8 cellular contexts compared by ENCODE assay signal in the genomic region with DNA sequence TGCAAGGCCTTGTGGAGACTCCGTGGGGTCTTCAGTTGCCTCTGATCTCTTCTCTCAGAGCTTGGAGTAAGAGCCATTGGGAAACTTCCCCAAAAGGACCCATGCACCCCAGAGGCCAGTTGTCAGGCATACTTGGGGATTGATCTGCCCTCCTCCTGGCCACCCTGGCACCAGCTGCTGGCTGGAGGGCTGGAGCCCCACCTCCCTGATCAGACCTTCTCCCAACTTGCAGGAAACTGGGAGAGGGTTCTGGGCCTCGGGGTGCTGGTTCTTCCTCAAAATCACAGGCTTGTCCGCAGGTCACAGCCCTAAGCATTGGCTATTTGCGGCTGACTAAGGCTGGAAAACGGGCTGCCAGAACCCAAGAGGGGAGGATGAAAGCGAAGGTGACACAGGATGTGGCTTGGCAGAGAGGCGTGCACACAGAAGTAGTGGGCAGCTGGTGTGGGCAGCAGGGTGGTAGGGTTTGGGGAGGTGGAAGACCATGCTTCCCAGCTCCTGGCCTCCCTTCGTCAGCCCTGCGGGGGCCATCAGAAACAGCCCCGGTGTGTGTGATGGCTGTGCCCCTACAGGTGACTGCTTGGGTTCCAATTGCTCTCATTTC. TPM values are rescaled to one million over a fixed set of nuclear protein-coding genes. Genes with fewer than 3 reads are reported as not detected.
A peak's percentile ranks its signal among the peaks of the same experiment; 100 is the strongest.
DNase-seq lines count a peak whose midpoint lies in the region; ATAC-seq and TF ChIP-seq lines count a peak whose summit lies in the region.

No MANE protein-coding gene starts in this region.

- peaks cover 13% of the 10 kb centered on the region for H4K20me1 ChIP-seq in GM23338 (replicated peaks; ENCODE audit: insufficient read depth)

- WGBS in esophagus, 2 donors: 43 to 52% methylated on average over 10 of the region's 10 CpGs

- H3K9me3 ChIP-seq in esophagus (ENCODE audit: control insufficient read depth in 2 of 2, insufficient read depth in 1 of 2, low read depth in 1 of 2, low read length in 1 of 2): no peaks in the 10 kb centered on the region

- no peak for TF ChIP-seq CTCF in GM23338 (conservative IDR thresholded peaks at IDR 0.05; ENCODE audit: low read depth in 2 of 2)
- TF ChIP-seq CTCF in GM13976 (IDR thresholded peaks at IDR 0.05; ENCODE audit: borderline replicate concordance, control extremely low read depth, extremely low read depth, insufficient read depth, missing control alignments): no peak

- H3K27ac ChIP-seq in GM23338 (ENCODE audit: low read depth) (no peak overlapping the region), esophagus (ENCODE audit: low read depth in 2 of 2, low read length in 1 of 2) (peak overlapping the region; percentile 39 to 72), skin epidermis (peak overlapping the region in 20 of 21 experiments; percentile 41 to 93 (median 78))

- peaks cover 3% of the 10 kb centered on the region; the same call in 2 of the 3 replicates for H3K36me3 Mint-ChIP-seq in GM23338 (ENCODE audit: low read depth)
- H3K36me3 Mint-ChIP-seq in T-helper 1 cell treated with Interleukin-12 subunit alpha and Interleukin-12 subunit beta and Interleukin-4 antibody, amounts not matched to agents 30 μg/mL and 1 μg/mL, for 36 hours (ENCODE audit: low read depth): peaks cover 13% of the 10 kb centered on the region

- H3K4me3 ChIP-seq in GM23338: peak overlapping the region; percentile 55
- peak overlapping the region; percentile 32 to 36 for H3K4me3 ChIP-seq in esophagus (ENCODE audit: low read depth in 1 of 2, low read length in 2 of 2)
- peak overlapping the region; percentile 34 to 92 (median 39) for H3K4me3 ChIP-seq in skin epidermis

- H3F3A ChIP-seq in GM23338 (replicated peaks; ENCODE audit: low read depth): peaks cover 14% of the 10 kb centered on the region; the same call in 1 of the 2 replicates

- H3K4me1 Mint-ChIP-seq in GM23338: peaks cover 85% of the 10 kb centered on the region
- H3K4me1 Mint-ChIP-seq in T-helper 1 cell treated with Interleukin-12 subunit alpha and Interleukin-12 subunit beta and Interleukin-4 antibody, amounts not matched to agents 30 μg/mL and 1 μg/mL, for 36 hours (ENCODE audit: low read depth): peaks cover 63% of the 10 kb centered on the region

- H3K36me3 ChIP-seq in GM23338 (ENCODE audit: insufficient read depth) (no peaks in the 10 kb centered on the region), esophagus (ENCODE audit: control insufficient read depth in 2 of 2, insufficient read depth in 2 of 2, low read length in 1 of 2) (no peaks in the 10 kb centered on the region)

- H3K4me2 ChIP-seq in GM23338: peak overlapping the region; percentile 76

- H3K9me2 ChIP-seq in GM23338 (ENCODE audit: insufficient read depth): no peaks in the 10 kb centered on the region

- H3K79me2 ChIP-seq in GM23338 (replicated peaks; ENCODE audit: insufficient read depth): peaks cover 27% of the 10 kb centered on the region

- ATAC-seq in GM23338 (no peak), GM21515 (IDR thresholded peaks at IDR 0.05; ENCODE audit: unreplicated experiment) (no peak), HG03571 (IDR thresholded peaks at IDR 0.05; ENCODE audit: unreplicated experiment) (no peak)

- H3K27me3 Mint-ChIP-seq in GM23338 (ENCODE audit: insufficient read depth, low read depth, poor library complexity): peaks cover 14% of the 10 kb centered on the region
- no peaks in the 10 kb centered on the region for H3K27me3 Mint-ChIP-seq in T-helper 1 cell treated with Interleukin-12 subunit alpha and Interleukin-12 subunit beta and Interleukin-4 antibody, amounts not matched to agents 30 μg/mL and 1 μg/mL, for 36 hours (ENCODE audit: low read depth)

- H3K4me3 Mint-ChIP-seq in GM23338: peak overlapping the region; percentile 61
- H3K4me3 Mint-ChIP-seq in T-helper 1 cell treated with Interleukin-12 subunit alpha and Interleukin-12 subunit beta and Interleukin-4 antibody, amounts not matched to agents 30 μg/mL and 1 μg/mL, for 36 hours: peak overlapping the region; percentile 90

- no peak overlapping the region; the same call in 1 of the 2 replicates for H2AFZ ChIP-seq in GM23338

- peaks cover 79% of the 10 kb centered on the region for H3K4me1 ChIP-seq in GM23338 (ENCODE audit: insufficient read depth)
- H3K4me1 ChIP-seq in esophagus (ENCODE audit: control insufficient read depth in 2 of 2, insufficient read depth in 2 of 2, low read length in 1 of 2): peaks cover 2 to 19% of the 10 kb centered on the region in 2 donors

- H3K27me3 ChIP-seq in GM23338 (ENCODE audit: insufficient read depth) (peaks cover 7% of the 10 kb centered on the region; the same call in 1 of the 2 replicates), esophagus (ENCODE audit: control insufficient read depth in 1 of 2, insufficient read depth in 2 of 2, low read length in 2 of 2) (no peaks in the 10 kb centered on the region)

- no peaks in the 10 kb centered on the region; the same call in 2 of the 3 replicates for H3K9me3 Mint-ChIP-seq in GM23338
- H3K9me3 Mint-ChIP-seq in T-helper 1 cell treated with Interleukin-12 subunit alpha and Interleukin-12 subunit beta and Interleukin-4 antibody, amounts not matched to agents 30 μg/mL and 1 μg/mL, for 36 hours: no peaks in the 10 kb centered on the region

- in situ Hi-C loops in GM13976 (cut with MboI; ENCODE audit: low sequenced_read_pairs, unreplicated experiment): no loop called here

- DNase-seq in GM23338 (ENCODE audit: low spot score): no peak
- no peak for DNase-seq in GM13976 (ENCODE audit: low spot score)
- no peak for DNase-seq in germinal center (ENCODE audit: low spot score)

- no peak overlapping the region for H3K27ac Mint-ChIP-seq in GM23338
- peak overlapping the region; percentile 85 for H3K27ac Mint-ChIP-seq in T-helper 1 cell treated with Interleukin-12 subunit alpha and Interleukin-12 subunit beta and Interleukin-4 antibody, amounts not matched to agents 30 μg/mL and 1 μg/mL, for 36 hours

TF ChIP-seq in GM23338, 12 proteins besides CTCF, POLR2A, EP300 and RAD21 (continues in another document):
- TF ChIP-seq ZNF114 (CRISPR knock-in tag; IDR thresholded peaks at IDR 0.05) (no peak), ZNF331 (CRISPR knock-in tag; IDR thresholded peaks at IDR 0.05; ENCODE audit: low read depth) (no peak), STAT1 (IDR thresholded peaks at IDR 0.05; ENCODE audit: unreplicated experiment) (no peak), CREB1 (CRISPR knock-in tag; IDR thresholded peaks at IDR 0.05; ENCODE audit: low read depth) (no peak), POLR2AphosphoS5 (IDR thresholded peaks at IDR 0.05; ENCODE audit: low read depth) (no peak)

RNA-seq across cellular contexts. Expression of gene DGKZ, which starts 1.3 kb away (rescaled TPM):
- 148 and 170 TPM in 2 replicates for total RNA-seq in GM23338 (2014; rRNA removed; shearing (Covaris generic))
- polyA plus RNA-seq in GM23338 (2016; fragmentation: Nextera tagmentation; extraction: Ambion mirVana) (45.1 and 45.7 TPM in 2 replicates), esophagus (10 to 100 TPM; 27.3 to 36.6 TPM)

RNA-seq across cellular contexts. Expression of gene MDK, which starts 35.5 kb away (rescaled TPM):
- total RNA-seq in GM23338 (2014; rRNA removed; shearing (Covaris generic)): 388 and 438 TPM in 2 replicates
- polyA plus RNA-seq in GM23338 (2016; fragmentation: Nextera tagmentation; extraction: Ambion mirVana) (451 and 477 TPM in 2 replicates), esophagus (10 to 100 TPM; 19.9 to 24.3 TPM)

RNA-seq across cellular contexts. Expression of gene CHRM4, which starts 45.6 kb away (rescaled TPM):
- 0.93 and 0.97 TPM in 2 replicates for total RNA-seq in GM23338 (2014; rRNA removed; shearing (Covaris generic))
- polyA plus RNA-seq in GM23338 (2016; fragmentation: Nextera tagmentation; extraction: Ambion mirVana) (not detected in 2 replicates), esophagus (under 1 TPM in 1 of 2 donors, not detected in 1; 0.02 TPM)

Comparison
In these comparisons a context has a peak if more than half of its experiments do, and no peak if none do; other contexts are left out.
1. RNA of gene MDK, which starts 35.5 kb away (polyA plus RNA-seq): 451 to 477 TPM in GM23338; 19.9 to 24.3 TPM in esophagus; every median in the first group is over 10 times any median in the second.
2. Peak in every context shown above with its lines, with median percentiles within 50 percentile points of each other: H3K4me3 ChIP-seq.